Comparison of ENCODE assay signal across 10 cellular contexts in the genomic region with DNA sequence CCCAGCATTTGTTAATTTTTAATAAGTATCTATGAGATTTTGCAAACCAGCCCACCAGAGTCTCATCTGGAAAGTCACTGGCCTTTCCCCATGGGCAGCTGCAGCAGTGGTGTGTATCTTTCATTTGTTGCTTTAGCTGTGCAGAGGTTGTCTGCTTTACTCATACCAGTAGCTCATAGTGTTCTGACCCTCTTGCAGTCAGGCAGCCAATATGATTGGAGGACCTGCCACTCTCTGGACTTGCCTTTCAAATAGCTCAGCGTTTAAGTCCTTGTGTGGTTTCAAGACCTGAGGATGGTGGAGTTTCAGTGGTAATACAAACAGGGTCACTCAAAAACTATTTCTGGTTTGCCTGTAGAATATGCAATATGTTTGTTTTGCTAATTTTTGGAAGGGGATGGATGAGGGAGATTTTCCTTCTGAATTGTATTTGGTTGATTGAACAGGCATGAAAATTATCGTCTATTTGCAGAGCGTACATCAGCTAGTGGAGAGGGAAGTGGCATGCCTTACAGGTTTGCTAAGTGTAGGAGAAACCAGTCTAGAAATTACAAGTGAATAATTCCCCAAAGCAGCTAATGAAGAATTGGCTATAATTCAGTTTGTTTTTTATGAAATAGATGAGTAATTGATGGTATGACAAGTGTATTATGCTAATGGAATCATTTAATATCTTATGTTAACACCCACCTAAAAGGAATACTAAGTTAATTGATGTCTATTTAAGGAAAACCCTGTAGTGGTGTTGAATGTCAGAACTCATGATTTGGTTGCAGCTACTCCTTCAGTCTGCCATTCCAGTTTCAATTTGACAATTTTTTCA. TPM values are rescaled to one million over a fixed set of nuclear protein-coding genes. Genes with fewer than 3 reads are reported as not detected.
DNase-seq lines count a peak whose midpoint lies in the region; ATAC-seq and TF ChIP-seq lines count a peak whose summit lies in the region.
"Had no signal": no experiment of that assay in that cellular context is flagged by ENCODE, and none has a peak within 500 bp of the region (broad histone marks: within the 10 kb centered on the region; RNA-seq: fewer than 3 reads in every experiment).

No MANE protein-coding gene starts in this region.

- H3K27ac ChIP-seq in KMS-11 (peak overlapping the region; percentile 63), SK-N-SH (ENCODE audit: low read depth in 2 of 2, low read length in 1 of 2) (no peak overlapping the region)
- H3K27ac ChIP-seq: HL-60 had no signal

- peak overlapping the region; percentile 50 for H3K4me2 ChIP-seq in KMS-11
- no peak overlapping the region for H3K4me2 ChIP-seq in SK-N-SH

- H4K20me1 ChIP-seq in KMS-11 (ENCODE audit: insufficient read depth) = no peaks in the 10 kb centered on the region
- no peaks in the 10 kb centered on the region for H4K20me1 ChIP-seq in SK-N-SH (ENCODE audit: insufficient read depth)

- no peak for TF ChIP-seq CTCF in KMS-11 (conservative IDR thresholded peaks at IDR 0.05; ENCODE audit: low read depth, low read length)
- no peak for TF ChIP-seq CTCF in SK-N-SH (IDR thresholded peaks at IDR 0.05)

- WGBS in SK-N-SH (ENCODE audit: low lambda C conversion rate) = 56% methylated on average over 3 of the region's 3 CpGs

- no peak for TF ChIP-seq EP300 in SK-N-SH (IDR thresholded peaks at IDR 0.05; ENCODE audit: borderline replicate concordance in 1 of 2, low read depth in 1 of 2, low read length in 1 of 2)

- no peaks in the 10 kb centered on the region for H3K9me3 ChIP-seq in SK-N-SH

- H3K79me2 ChIP-seq in KMS-11 (ENCODE audit: insufficient read depth, low read depth) (peaks cover 48% of the 10 kb centered on the region), SK-N-SH (ENCODE audit: insufficient read depth) (peaks cover 11% of the 10 kb centered on the region; the same call in 1 of the 2 replicates)

- POLR2A ChIA-PET in SK-N-SH (lab: Yijun Ruan, JAX) = no interaction called here

- no peaks in the 10 kb centered on the region for H3K27me3 ChIP-seq in KMS-11 (ENCODE audit: insufficient read depth, low read depth)
- H3K27me3 ChIP-seq in SK-N-SH (ENCODE audit: insufficient read depth) = no peaks in the 10 kb centered on the region

- H3K9ac ChIP-seq in KMS-11 (no peak overlapping the region), SK-N-SH (no peak overlapping the region)

- ATAC-seq in GM18520 (IDR thresholded peaks at IDR 0.05; ENCODE audit: unreplicated experiment) (peak; percentile 95), GM19455 (IDR thresholded peaks at IDR 0.05; ENCODE audit: unreplicated experiment) (peak; percentile 100), HG02938 (IDR thresholded peaks at IDR 0.05; ENCODE audit: unreplicated experiment) (peak; percentile 100)

- DNase-seq in SK-N-SH = no peak
- no peak for DNase-seq in activated CD8-positive, alpha-beta memory T cell treated with anti-CD3 and anti-CD28 coated beads for 24 hours
- DNase-seq in GM03348 (ENCODE audit: low spot score) = no peak
- no peak for DNase-seq in NCI-H82 treated with DMSO at 0.1 percent for 48 hours (lab: John Stamatoyannopoulos, UW; ENCODE audit: unreplicated experiment)
- DNase-seq: NCI-H1417 treated with DMSO at 0.1 percent for 48 hours had no signal

- no peaks in the 10 kb centered on the region for H3K9me2 ChIP-seq in SK-N-SH

- H3F3A ChIP-seq in SK-N-SH (replicated peaks; ENCODE audit: insufficient read depth) = no peaks in the 10 kb centered on the region

- TF ChIP-seq RAD21 in SK-N-SH (IDR thresholded peaks at IDR 0.05; ENCODE audit: low read length) = no peak

- no peak overlapping the region for H3K4me3 ChIP-seq in KMS-11 (IDR thresholded peaks at IDR 0.05; ENCODE audit: insufficient read depth, low read depth, low read length)
- H3K4me3 ChIP-seq in SK-N-SH (ENCODE audit: low read depth in 2 of 2, low read length in 1 of 2) = no peak overlapping the region

- H3K36me3 ChIP-seq in KMS-11 (ENCODE audit: insufficient read depth) (no peaks in the 10 kb centered on the region), SK-N-SH (replicated peaks in 1 of 2; ENCODE audit: control insufficient read depth in 1 of 2, insufficient read depth in 2 of 2, low read length in 1 of 2) (peaks cover 8% of the 10 kb centered on the region in 2 experiments)

- CTCF ChIA-PET in SK-N-SH (lab: Yijun Ruan, JAX) = no interaction called here

- peaks cover 74% of the 10 kb centered on the region for H3K4me1 ChIP-seq in KMS-11 (ENCODE audit: low read depth, poor library complexity, severe bottlenecking)
- no peaks in the 10 kb centered on the region for H3K4me1 ChIP-seq in SK-N-SH (ENCODE audit: control insufficient read depth in 1 of 2, insufficient read depth in 2 of 2, low read depth in 1 of 2, low read length in 1 of 2)

- H2AFZ ChIP-seq in KMS-11 (ENCODE audit: low read depth) = no peak overlapping the region
- H2AFZ ChIP-seq in SK-N-SH (ENCODE audit: low read depth) = no peak overlapping the region

TF ChIP-seq in SK-N-SH, 30 proteins besides CTCF, POLR2A, EP300 and RAD21:
- TF ChIP-seq NRF1 (IDR thresholded peaks at IDR 0.05; ENCODE audit: low read depth, low read length) (no peak), RCOR1 (IDR thresholded peaks at IDR 0.05; ENCODE audit: low read length) (no peak), RXRA (IDR thresholded peaks at IDR 0.05; ENCODE audit: borderline replicate concordance, low read depth) (no peak), NFIC (IDR thresholded peaks at IDR 0.05; ENCODE audit: borderline replicate concordance) (no peak), ELF1 (IDR thresholded peaks at IDR 0.05) (no peak), EZH2phosphoT487 (IDR thresholded peaks at IDR 0.05; ENCODE audit: borderline replicate concordance, low read depth) (no peak), TCF12 (IDR thresholded peaks at IDR 0.05) (no peak), FOXJ3 (CRISPR knock-in tag; IDR thresholded peaks at IDR 0.05) (no peak), JUND (IDR thresholded peaks at IDR 0.05) (no peak), TAF1 (IDR thresholded peaks at IDR 0.05; ENCODE audit: borderline replicate concordance, low read depth, low read length) (no peak), TEAD4 (IDR thresholded peaks at IDR 0.05; ENCODE audit: borderline replicate concordance, insufficient read depth) (no peak), SMC3 (IDR thresholded peaks at IDR 0.05; ENCODE audit: low read depth, low read length) (no peak), MEF2A (IDR thresholded peaks at IDR 0.05; ENCODE audit: borderline replicate concordance, low read depth) (no peak)
- TF ChIP-seq, protein P1, sequence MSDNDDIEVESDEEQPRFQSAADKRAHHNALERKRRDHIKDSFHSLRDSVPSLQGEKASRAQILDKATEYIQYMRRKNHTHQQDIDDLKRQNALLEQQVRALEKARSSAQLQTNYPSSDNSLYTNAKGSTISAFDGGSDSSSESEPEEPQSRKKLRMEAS (IDR thresholded peaks at IDR 0.05; ENCODE audit: low read depth) = no peak

RNA-seq across cellular contexts. Expression of a gene that starts 8.9 kb away (rescaled TPM):
- polyA plus RNA-seq in SK-N-SH (2012; rRNA removed) = 1.9 and 2.8 TPM in 2 replicates
- polyA plus RNA-seq in SK-N-SH (2012; cell fraction: cytosol; rRNA removed) = 2.7 and 3.4 TPM in 2 replicates
- polyA plus RNA-seq in SK-N-SH (2012; cell fraction: nucleus; rRNA removed) = 1.7 and 3.1 TPM in 2 replicates

RNA-seq across cellular contexts. Expression of a gene that starts 55.4 kb away (rescaled TPM):
- 2.6 and 3.1 TPM in 2 replicates for polyA plus RNA-seq in SK-N-SH (2012; rRNA removed)
- 2.3 and 3.2 TPM in 2 replicates for polyA plus RNA-seq in SK-N-SH (2012; cell fraction: cytosol; rRNA removed)
- 1.9 and 2.5 TPM in 2 replicates for polyA plus RNA-seq in SK-N-SH (2012; cell fraction: nucleus; rRNA removed)
